In genomic region chr7:140896996-140897395, GRCh38 we compare ENCODE assay signal across 24 cellular contexts.
"Had no signal": no experiment of that assay in that cellular context is flagged by ENCODE, and none has a peak within 500 bp of the region (broad histone marks: within the 10 kb centered on the region; RNA-seq: fewer than 3 reads in every experiment).

No MANE protein-coding gene starts in this region.

- DNase-seq: IMR-90, Kasumi-1, MV-4-11, NCI-H1048, NCI-H1105, NCI-H1417, NCI-H1436 treated with DMSO at 0.1 percent for 48 hours, NCI-H1694, NCI-H187 treated with DMSO at 0.1 percent for 48 hours, NCI-H2029 treated with DMSO at 0.1 percent for 48 hours, NCI-H2171, NCI-H226, NCI-H446, NCI-H510A, NCI-H524 treated with DMSO at 0.1 percent for 48 hours, NCI-H69, NCI-H774, SHP77 had no signal

- H3K9me3 ChIP-seq: SJSA1 had no signal

- H3K27ac ChIP-seq: KMS-11, RWPE1, SJSA1, SK-N-MC had no signal

- ATAC-seq: HepG2, Panc1 had no signal

- H3K4me3 ChIP-seq: SJSA1, SK-N-MC had no signal

- H3K36me3 ChIP-seq: SJSA1 had no signal

- H3K27me3 ChIP-seq: SJSA1 had no signal

- H3K9ac ChIP-seq: KMS-11 had no signal

- FAIRE-seq: HepG2 had no signal
